Comparison of ENCODE assay signal across 1 cellular context in the genomic region with DNA sequence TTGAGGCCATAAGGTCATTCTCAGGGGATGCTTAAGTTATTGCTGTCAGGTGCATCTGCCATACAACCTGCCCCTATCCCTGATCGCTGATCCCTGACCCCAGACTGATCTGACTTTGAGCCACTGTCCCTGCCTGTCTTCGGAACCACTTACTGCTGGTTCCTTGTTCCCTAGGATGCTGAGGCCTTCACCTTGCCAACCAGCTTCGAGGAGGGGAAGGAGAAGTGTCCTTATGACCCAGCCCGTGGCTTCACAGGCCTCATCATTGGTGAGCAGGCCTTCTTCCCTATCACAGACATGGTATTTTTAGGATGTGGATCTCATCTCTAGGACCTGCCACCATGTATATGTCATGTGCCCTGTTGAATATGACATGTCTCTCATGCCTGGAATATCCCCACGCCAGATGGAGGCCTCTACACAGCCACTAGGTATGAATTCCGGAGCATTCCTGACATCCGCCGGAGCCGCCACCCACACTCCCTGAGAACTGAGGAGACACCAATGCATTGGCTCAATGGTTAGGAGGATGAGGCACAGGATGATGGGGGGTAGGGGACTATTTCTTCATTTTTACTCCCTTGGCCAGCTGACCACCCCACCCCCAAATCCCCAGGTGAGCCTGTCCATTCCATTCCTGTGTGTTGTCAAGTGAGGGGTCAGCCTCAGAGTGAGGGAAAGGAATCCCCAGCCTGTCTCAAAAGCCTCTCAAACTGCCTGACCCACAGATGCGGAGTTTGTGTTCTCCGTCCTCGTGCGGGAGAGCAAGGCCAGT.
TF ChIP-seq lines count a peak whose summit lies in the region.

No MANE protein-coding gene starts in this region.

TF ChIP-seq in IMR-90, 13 proteins besides CTCF, POLR2A, EP300 and RAD21:
- TF ChIP-seq RFX5 (IDR thresholded peaks at IDR 0.05; ENCODE audit: low read depth, low read length) (no peak), RCOR1 (IDR thresholded peaks at IDR 0.05; ENCODE audit: insufficient replicate concordance, low read length) (no peak)
